Comparison of ENCODE assay signal across 8 cellular contexts in genomic region chr12:53624453-53624852, GRCh38. TPM values are rescaled to one million over a fixed set of nuclear protein-coding genes. Genes with fewer than 3 reads are reported as not detected.
DNase-seq lines count a peak whose midpoint lies in the region; ATAC-seq and TF ChIP-seq lines count a peak whose summit lies in the region.

No MANE protein-coding gene starts in this region.

- H3K9me3 ChIP-seq in DOHH2 (ENCODE audit: control insufficient read depth, insufficient read depth, low read length) (no peaks in the 10 kb centered on the region), Panc1 (ENCODE audit: control insufficient read depth, insufficient read depth, low read depth, low read length) (no peaks in the 10 kb centered on the region), esophagus squamous epithelium (no peaks in the 10 kb centered on the region), psoas muscle (no peaks in the 10 kb centered on the region)

- H3K27me3 ChIP-seq in DOHH2 (ENCODE audit: control insufficient read depth, low read length) (no peaks in the 10 kb centered on the region), Panc1 (ENCODE audit: control insufficient read depth, insufficient read depth, low read length) (no peaks in the 10 kb centered on the region), esophagus squamous epithelium (no peaks in the 10 kb centered on the region), psoas muscle (ENCODE audit: insufficient read depth in 3 of 3, low read length in 2 of 3) (no peaks in the 10 kb centered on the region)

- no peaks in the 10 kb centered on the region for H4K20me1 ChIP-seq in DOHH2 (ENCODE audit: control insufficient read depth, insufficient read depth, low read depth, low read length)

- H3K4me1 ChIP-seq in DOHH2 (ENCODE audit: control insufficient read depth, low read length), result peaks cover 44% of the 10 kb centered on the region
- peaks cover 28% of the 10 kb centered on the region for H3K4me1 ChIP-seq in Panc1 (ENCODE audit: control insufficient read depth, insufficient read depth, low read length)
- H3K4me1 ChIP-seq in esophagus squamous epithelium, result peaks cover 9 to 63% (median 20%) of the 10 kb centered on the region in 3 donors
- peaks cover 42% of the 10 kb centered on the region for H3K4me1 ChIP-seq in psoas muscle

- TF ChIP-seq POLR2A in esophagus squamous epithelium (IDR thresholded peaks at IDR 0.05), result no peak

- DNase-seq in Panc1 (ENCODE audit: low read depth, low spot score) (no peak), esophagus squamous epithelium (lab: John Stamatoyannopoulos, UW) (no peak), psoas muscle (no peak), posterior cingulate gyrus (no peak), GM20000 (ENCODE audit: low spot score) (no peak), NCI-H2029 (lab: John Stamatoyannopoulos, UW) (no peak)

- 10 to 25% methylated on average over 2 of the region's 2 CpGs for WGBS in esophagus squamous epithelium, 2 donors
- WGBS in psoas muscle, 3 donors, result 26 to 38% (median 37%) methylated on average over 2 of the region's 2 CpGs

- H3K27ac ChIP-seq in DOHH2 (ENCODE audit: low read depth, low read length), result no peak overlapping the region
- peak overlapping the region; percentile 99 for H3K27ac ChIP-seq in Panc1 (ENCODE audit: low read length)
- peak overlapping the region; percentile 90 to 97 (median 94) for H3K27ac ChIP-seq in esophagus squamous epithelium
- peak overlapping the region; percentile 95 for H3K27ac ChIP-seq in psoas muscle

- TF ChIP-seq CTCF in DOHH2 (IDR thresholded peaks at IDR 0.05; ENCODE audit: low read depth, low read length, poor library complexity, severe bottlenecking) (no peak), Panc1 (IDR thresholded peaks at IDR 0.05) (no peak), esophagus squamous epithelium (IDR thresholded peaks at IDR 0.05) (no peak), psoas muscle (IDR thresholded peaks at IDR 0.05) (no peak), GM20000 (IDR thresholded peaks at IDR 0.05; ENCODE audit: extremely low read depth, missing control alignments) (no peak)

- no TSS peak for BruUV-seq in Panc1 (replicated peaks; lab: Mats Ljungman, UMichigan)

- ATAC-seq in Panc1, result no peak
- no peak for ATAC-seq in psoas muscle
- no peak for ATAC-seq in HG02763 (IDR thresholded peaks at IDR 0.05; ENCODE audit: unreplicated experiment)

- intact Hi-C loops in Panc1 (cut with micrococcal nuclease; ENCODE audit: unreplicated experiment) (no loop called here), esophagus squamous epithelium (cut with DNase I) (loop anchor here (5.0 kb wide), 1 partner anchor 53 kb away; the partner anchor contains the start of gene ATP5MC2), psoas muscle (cut with DNase I) (no loop called here), posterior cingulate gyrus (cut with DNase I) (loop anchor here (10.0 kb wide), 1 partner anchor 80 kb away; no protein-coding TSS in a partner anchor)

- in situ Hi-C loops in Panc1 (cut with HindIII; ENCODE audit: low pct_unique_long_range_greater_than_20kb, low sequenced_read_pairs), result no loop called here

- CTCF ChIA-PET in Panc1 (lab: Charles Lee), result interaction anchor here (1.3 kb wide), 1 partner anchor 81 kb away, joined by 3 read pairs; no protein-coding TSS in a partner anchor

- H3K4me3 ChIP-seq in DOHH2 (ENCODE audit: low read length) (peak overlapping the region; percentile 95), Panc1 (ENCODE audit: low read depth in 2 of 2, low read length in 2 of 2) (peak overlapping the region; percentile 78 to 96), esophagus squamous epithelium (peak overlapping the region; percentile 59 to 91 (median 71)), psoas muscle (peak overlapping the region; percentile 77)

- no peaks in the 10 kb centered on the region for H3K9me2 ChIP-seq in DOHH2 (replicated peaks; ENCODE audit: control insufficient read depth, low read length)

- H3K4me2 ChIP-seq in DOHH2 (ENCODE audit: low read length), result peak overlapping the region; percentile 75

- POLR2A ChIA-PET in Panc1 (lab: Charles Lee), result interaction anchor here (0.6 to 0.9 kb wide), 2 partner anchors 11 to 16 kb away, joined by 3 to 5 read pairs; no protein-coding TSS in a partner anchor

- peaks cover 56% of the 10 kb centered on the region for H3K79me2 ChIP-seq in DOHH2 (ENCODE audit: control insufficient read depth, low read length)

- H3K36me3 ChIP-seq in DOHH2 (ENCODE audit: control insufficient read depth, low read length) (no peaks in the 10 kb centered on the region; the same call in 1 of the 2 replicates), Panc1 (ENCODE audit: control insufficient read depth, insufficient read depth, low read length) (peaks cover 2% of the 10 kb centered on the region; the same call in 1 of the 2 replicates), esophagus squamous epithelium (no peaks in the 10 kb centered on the region), psoas muscle (ENCODE audit: insufficient read depth in 1 of 2, low read depth in 1 of 2) (no peaks in the 10 kb centered on the region)

- H3F3A ChIP-seq in DOHH2 (ENCODE audit: control insufficient read depth, insufficient read depth), result peaks cover 10% of the 10 kb centered on the region

RNA-seq across cellular contexts. Expression of gene ATF7, which starts 1.7 kb away (rescaled TPM):
- 29.5 TPM for total RNA-seq in Panc1 (2021; ENCODE audit: unreplicated experiment)
- 15.8 TPM for polyA plus RNA-seq in Panc1 (2012; ENCODE audit: insufficient read length)
- 10 to 100 TPM; 12.5 to 28.0 (median 20.6) TPM for total RNA-seq in esophagus squamous epithelium
- 10 to 100 TPM; 25.4 to 32.3 (median 31.5) TPM for total RNA-seq in psoas muscle
- polyA plus RNA-seq in psoas muscle, result 10 to 100 TPM; 15.7 to 21.8 (median 18.0) TPM

RNA-seq across cellular contexts. Expression of gene ATP5MC2, which starts 51.4 kb away (rescaled TPM):
- 290 TPM for total RNA-seq in Panc1 (2021; ENCODE audit: unreplicated experiment)
- 456 TPM for polyA plus RNA-seq in Panc1 (2012; ENCODE audit: insufficient read length)
- 100 to 1,000 TPM; 240 to 303 (median 268) TPM for total RNA-seq in esophagus squamous epithelium
- 100 to 1,000 TPM; 349 to 495 (median 423) TPM for total RNA-seq in psoas muscle
- 100 to 1,000 TPM; 396 to 646 (median 496) TPM for polyA plus RNA-seq in psoas muscle

Comparison
In these comparisons a context has a peak if more than half of its experiments do, and no peak if none do; other contexts are left out.
1. intact Hi-C loops: an anchor here in esophagus squamous epithelium (5.0 kb wide) and posterior cingulate gyrus (10.0 kb wide); none called in Panc1 and psoas muscle.